In genomic region chr5:154203798-154204578, GRCh38 we compare ENCODE assay signal across 1 cellular context.
A peak's percentile ranks its signal among the peaks of the same experiment; 100 is the strongest.
TF ChIP-seq lines count a peak whose summit lies in the region.

No MANE protein-coding gene starts in this region.

TF ChIP-seq in K562, 482 proteins besides CTCF, POLR2A, EP300 and RAD21:
- no peak for TF ChIP-seq KDM4B (IDR thresholded peaks at IDR 0.05; ENCODE audit: borderline replicate concordance in 2 of 2, low read depth in 1 of 2)
- TF ChIP-seq ZNF316 (IDR thresholded peaks at IDR 0.05) = 0 out of 2 replicates have a peak, but pooled peaks have one; percentile 18
- TF ChIP-seq RNF2 (IDR thresholded peaks at IDR 0.05) = no peak
- TF ChIP-seq ZBTB40 (IDR thresholded peaks at IDR 0.05) = peak; percentile 95
- TF ChIP-seq ZBTB40 (CRISPR knock-in tag; IDR thresholded peaks at IDR 0.05) = peak; percentile 86
- TF ChIP-seq ZBTB26 (CRISPR knock-in tag; IDR thresholded peaks at IDR 0.05) = no peak
TF ChIP-seq in K562: peak in this region for 2.
